3 cellular contexts compared by ENCODE assay signal in genomic region chr2:85458611-85459563, GRCh38.
TF ChIP-seq lines count a peak whose summit lies in the region.

No MANE protein-coding gene starts in this region.

TF ChIP-seq in IMR-90, 13 proteins besides CTCF, POLR2A, EP300 and RAD21:
- TF ChIP-seq SMC3 (IDR thresholded peaks at IDR 0.05; ENCODE audit: low read depth, low read length) (no peak), NFE2L2 (IDR thresholded peaks at IDR 0.05; ENCODE audit: low read depth, low read length) (no peak), FOS (IDR thresholded peaks at IDR 0.05; ENCODE audit: low read depth, low read length) (no peak), MAFK (IDR thresholded peaks at IDR 0.05; ENCODE audit: low read depth, low read length) (no peak), MAZ (IDR thresholded peaks at IDR 0.05; ENCODE audit: borderline replicate concordance, low read depth, low read length) (no peak), ELK1 (IDR thresholded peaks at IDR 0.05; ENCODE audit: borderline replicate concordance, low read depth, low read length) (no peak), MXI1 (IDR thresholded peaks at IDR 0.05; ENCODE audit: borderline replicate concordance, low read depth, low read length) (no peak), USF2 (IDR thresholded peaks at IDR 0.05; ENCODE audit: low read depth, low read length) (no peak), RCOR1 (IDR thresholded peaks at IDR 0.05; ENCODE audit: insufficient replicate concordance, low read length) (no peak)

TF ChIP-seq in K562, 482 proteins besides CTCF, POLR2A, EP300 and RAD21 (continues in another document):
- no peak for TF ChIP-seq SIN3B (IDR thresholded peaks at IDR 0.05; ENCODE audit: low read depth)
- TF ChIP-seq HEY1 (CRISPR knock-in tag; IDR thresholded peaks at IDR 0.05; ENCODE audit: borderline replicate concordance), result no peak
- TF ChIP-seq ZNF449 (CRISPR knock-in tag; IDR thresholded peaks at IDR 0.05), result no peak
- TF ChIP-seq MGA (IDR thresholded peaks at IDR 0.05), result no peak
- TF ChIP-seq ZFPM2 (CRISPR knock-in tag; IDR thresholded peaks at IDR 0.05), result no peak
- no peak for TF ChIP-seq KDM5B (IDR thresholded peaks at IDR 0.05; ENCODE audit: insufficient replicate concordance, low read depth, low read length)
- TF ChIP-seq FOSL1 (tag; conservative IDR thresholded peaks at IDR 0.05), result 0 out of 2 replicates have a peak, but pooled peaks have one; percentile 12
- TF ChIP-seq ATF3 (IDR thresholded peaks at IDR 0.05), result peak; percentile 23; the same call in 1 of the 2 replicates
- no peak for TF ChIP-seq ATF3 (CRISPR knock-in tag; conservative IDR thresholded peaks at IDR 0.05)
- no peak for TF ChIP-seq SLC30A9 (CRISPR knock-in tag; IDR thresholded peaks at IDR 0.05)

TF ChIP-seq in HepG2, 621 proteins besides CTCF, POLR2A, EP300 and RAD21:
- TF ChIP-seq SALL1 (CRISPR knock-in tag; IDR thresholded peaks at IDR 0.05), result no peak
- TF ChIP-seq ZMYM3 (CRISPR knock-in tag; IDR thresholded peaks at IDR 0.05), result no peak
- no peak for TF ChIP-seq ZFP36 (IDR thresholded peaks at IDR 0.05; ENCODE audit: borderline replicate concordance, low read depth, low read length, partially characterized antibody)
- TF ChIP-seq JARID2 (CRISPR knock-in tag; IDR thresholded peaks at IDR 0.05; ENCODE audit: insufficient replicate concordance), result no peak
- TF ChIP-seq TBX3 (IDR thresholded peaks at IDR 0.05; ENCODE audit: borderline replicate concordance), result peak; percentile 41; the same call in 1 of the 2 replicates
- no peak for TF ChIP-seq LRRFIP1 (CRISPR knock-in tag; conservative IDR thresholded peaks at IDR 0.05)
- TF ChIP-seq SRSF9 (IDR thresholded peaks at IDR 0.05; ENCODE audit: borderline replicate concordance, insufficient read depth, low read depth, low read length, poor library complexity, severe bottlenecking), result no peak
- no peak for TF ChIP-seq MAFG (CRISPR knock-in tag; IDR thresholded peaks at IDR 0.05)
- no peak for TF ChIP-seq ZFP90 (CRISPR knock-in tag; IDR thresholded peaks at IDR 0.05; ENCODE audit: borderline replicate concordance)
- no peak for TF ChIP-seq ZFYVE20 (CRISPR knock-in tag; IDR thresholded peaks at IDR 0.05; ENCODE audit: borderline replicate concordance, low read depth)
- TF ChIP-seq ZNF691 (CRISPR knock-in tag; IDR thresholded peaks at IDR 0.05; ENCODE audit: borderline replicate concordance, low read depth), result no peak
- peak; percentile 30; the same call in 1 of the 2 replicates for TF ChIP-seq SOX5 (CRISPR knock-in tag; IDR thresholded peaks at IDR 0.05; ENCODE audit: borderline replicate concordance)
- no peak for TF ChIP-seq ZNF546 (CRISPR knock-in tag; conservative IDR thresholded peaks at IDR 0.05)
- TF ChIP-seq SIX1 (CRISPR knock-in tag; IDR thresholded peaks at IDR 0.05; ENCODE audit: borderline replicate concordance), result no peak
- TF ChIP-seq KDM1A (CRISPR knock-in tag; IDR thresholded peaks at IDR 0.05), result no peak
